ENCODE assay signal across 8 cellular contexts in the genomic region with DNA sequence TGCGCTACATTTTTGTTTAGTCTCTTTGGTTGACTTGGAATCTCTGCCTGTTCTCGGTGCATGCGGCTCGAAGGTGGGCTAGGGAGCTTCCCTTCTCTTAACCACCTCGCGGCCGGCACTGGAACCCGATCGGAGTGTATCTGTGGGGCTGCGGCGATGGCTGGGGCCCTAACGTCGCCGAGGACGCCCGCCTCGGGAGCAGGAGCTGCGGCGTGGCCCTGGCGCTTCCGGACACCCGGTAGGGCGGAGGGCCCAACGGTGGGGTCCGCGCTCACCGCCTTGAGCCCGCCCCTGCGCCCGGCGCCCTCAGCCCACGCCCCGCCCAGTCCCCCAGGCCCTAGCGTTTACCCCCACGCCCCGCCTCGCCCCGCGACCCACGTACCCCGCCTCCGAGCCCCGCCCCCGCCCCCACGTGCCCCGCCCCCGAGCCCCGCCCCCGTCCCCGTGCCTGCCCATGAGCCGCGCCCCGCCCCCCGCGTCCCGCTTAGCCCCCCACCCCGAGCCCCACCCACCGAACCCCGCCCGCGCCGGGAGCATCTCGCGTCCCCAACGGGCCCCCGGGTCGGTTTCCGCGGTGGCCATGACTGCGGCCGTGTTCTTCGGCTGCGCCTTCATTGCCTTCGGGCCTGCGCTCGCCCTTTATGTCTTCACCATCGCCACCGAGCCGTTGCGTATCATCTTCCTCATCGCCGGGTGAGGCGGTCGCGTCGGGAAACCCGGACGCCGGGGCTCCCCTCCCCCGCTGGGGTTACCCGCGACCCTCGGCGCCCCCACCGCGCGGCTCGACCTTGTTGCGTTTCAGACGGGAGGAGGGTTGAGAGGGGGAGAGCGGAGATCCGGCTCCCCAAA. TPM values are rescaled to one million over a fixed set of nuclear protein-coding genes. Genes with fewer than 3 reads are reported as not detected.
DNase-seq lines count a peak whose midpoint lies in the region; ATAC-seq and TF ChIP-seq lines count a peak whose summit lies in the region.

A gene (plus strand): TSS at position 562 of the 849 bp plus-strand sequence. CDS start 19 bp downstream, at position 581.

- intact Hi-C loops in CD14-positive monocyte (cut with micrococcal nuclease): loop anchor here in 1 of 2 donors (5.0 kb wide), 1 partner anchor 45 kb away; no protein-coding TSS in a partner anchor

- H3K9me3 Mint-ChIP-seq in CD14-positive monocyte: peaks cover 0 to 3% (median 0%) of the 10 kb centered on the region in 7 donors
- H3K9me3 Mint-ChIP-seq in activated T-cell treated with anti-CD3 and anti-CD28 coated beads, Interleukin-2, amount 50 U/mL, for 24 hours: peaks cover 3% of the 10 kb centered on the region

- H3K4me1 Mint-ChIP-seq in CD14-positive monocyte: peaks cover 34% of the 10 kb centered on the region
- peaks cover 34% of the 10 kb centered on the region for H3K4me1 Mint-ChIP-seq in activated T-cell treated with anti-CD3 and anti-CD28 coated beads, Interleukin-2, amount 50 U/mL, for 24 hours (ENCODE audit: low read depth)

- peak within 1 kb of the TSS; percentile 88 to 93 for H3K4me3 Mint-ChIP-seq in CD14-positive monocyte
- H3K4me3 Mint-ChIP-seq in activated T-cell treated with anti-CD3 and anti-CD28 coated beads, Interleukin-2, amount 50 U/mL, for 24 hours: peak within 1 kb of the TSS; percentile 85

- DNase-seq in CD14-positive monocyte (ENCODE audit: low spot score) (peak; percentile 70), HT-29 (ENCODE audit: low spot score) (peak; percentile 74), OCI-M1 (lab: John Stamatoyannopoulos, UW) (peak; percentile 74), myocyte (ENCODE audit: low read depth) (peak; percentile 82)
- peak; percentile 83 for DNase-seq in activated T-cell treated with anti-CD3 and anti-CD28 coated beads, Interleukin-2, amount 50 U/mL, for 24 hours
- DNase-seq in stimulated activated CD8-positive, alpha-beta memory T cell treated with anti-CD3 and anti-CD28 coated beads, Interleukin-7, amount 100 ng/mL, for 48 hours (ENCODE audit: extremely low read depth in 1 of 2, low read depth in 1 of 2): peak; percentile 52 to 55

- peak within 1 kb of the TSS; percentile 81 to 91 (median 89) for H3K27ac Mint-ChIP-seq in CD14-positive monocyte
- H3K27ac Mint-ChIP-seq in activated T-cell treated with anti-CD3 and anti-CD28 coated beads, Interleukin-2, amount 50 U/mL, for 24 hours: peak within 1 kb of the TSS; percentile 94

- H3K27me3 Mint-ChIP-seq in CD14-positive monocyte (ENCODE audit: low read depth in 3 of 3): peaks cover 0 to 4% (median 0%) of the 10 kb centered on the region in 3 donors
- H3K27me3 Mint-ChIP-seq in activated T-cell treated with anti-CD3 and anti-CD28 coated beads, Interleukin-2, amount 50 U/mL, for 24 hours: no peaks in the 10 kb centered on the region

- H3K36me3 Mint-ChIP-seq in CD14-positive monocyte: peaks cover 16 to 17% of the 10 kb centered on the region in 2 donors
- H3K36me3 Mint-ChIP-seq in activated T-cell treated with anti-CD3 and anti-CD28 coated beads, Interleukin-2, amount 50 U/mL, for 24 hours (ENCODE audit: low read depth): peaks cover 4% of the 10 kb centered on the region

- peak; percentile 83 for ATAC-seq in GM19397 (IDR thresholded peaks at IDR 0.05; ENCODE audit: unreplicated experiment)
- peak; percentile 89 for ATAC-seq in esophagus mucosa

- no peak for TF ChIP-seq CTCF in CD14-positive monocyte (IDR thresholded peaks at IDR 0.05)

RNA-seq across cellular contexts. Expression of the gene that starts here (rescaled TPM):
- 10 to 100 TPM; 54.8 to 57.1 TPM for polyA plus RNA-seq in CD14-positive monocyte
- total RNA-seq in HT-29 (2014; rRNA removed; shearing (Covaris generic)): 1.5 and 1.7 TPM in 2 replicates
- total RNA-seq in esophagus mucosa (3.5 TPM), myocyte (15.2 and 19.7 TPM in 2 replicates)
- 10.7 TPM for polyA plus RNA-seq in myocyte (2012)

Comparison
In these comparisons a context has a peak if more than half of its experiments do, and no peak if none do; other contexts are left out.
1. Peak in every context shown above with its lines: DNase-seq and ATAC-seq.